Comparison of ENCODE assay signal across 9 cellular contexts in the genomic region with DNA sequence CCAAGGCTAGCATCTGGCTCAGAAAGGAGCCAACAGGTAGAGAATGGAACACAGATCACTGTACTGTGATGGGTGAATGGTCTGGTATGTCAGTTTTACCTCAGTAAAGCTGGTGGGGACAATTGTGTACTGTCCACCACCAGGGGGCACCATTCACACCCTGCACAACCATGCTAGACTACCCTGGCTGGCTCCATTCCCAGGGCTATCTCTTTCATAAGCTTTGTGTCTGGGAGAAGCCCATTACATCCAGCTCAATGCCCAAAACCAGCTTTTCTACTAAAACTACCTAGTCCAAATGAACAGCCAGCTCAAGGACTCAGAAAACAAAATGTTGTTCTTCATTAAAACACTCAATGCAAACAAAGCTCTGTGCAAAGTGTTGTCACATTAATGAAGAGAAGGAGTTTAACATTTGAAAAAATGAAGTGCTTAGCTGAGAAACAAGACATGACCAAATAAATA.
DNase-seq lines count a peak whose midpoint lies in the region; ATAC-seq and TF ChIP-seq lines count a peak whose summit lies in the region.
"Had no signal": no experiment of that assay in that cellular context is flagged by ENCODE, and none has a peak within 500 bp of the region (broad histone marks: within the 10 kb centered on the region; RNA-seq: fewer than 3 reads in every experiment).

No MANE protein-coding gene starts in this region.

- CTCF ChIA-PET in activated CD8-positive, alpha-beta T cell treated with anti-CD3 and anti-CD28 coated beads, Interleukin-2, amount 10 ng/mL, durations not matched to agents 7 days and 5 days (lab: Charles Lee) = no interaction called here

- intact Hi-C loops in heart right ventricle (cut with DNase I) (loop anchor here (2.0 to 10.0 kb wide), 10 partner anchors 61 to 270 kb away; a partner anchor contains a TSS), prostate gland (cut with DNase I) (loop anchor here (5.0 kb wide), 1 partner anchor 250 kb away; no protein-coding TSS in a partner anchor)

- POLR2A ChIA-PET in activated CD8-positive, alpha-beta T cell treated with anti-CD3 and anti-CD28 coated beads, Interleukin-2, amount 10 ng/mL, durations not matched to agents 7 days and 5 days (lab: Charles Lee) = no interaction called here

- H3K36me3 ChIP-seq in heart right ventricle (peaks cover 0 to 25% (median 0%) of the 10 kb centered on the region in 9 donors), prostate gland (no peaks in the 10 kb centered on the region)

- no peak for TF ChIP-seq POLR2A in prostate gland (IDR thresholded peaks at IDR 0.05)

- ATAC-seq in GM19351 (IDR thresholded peaks at IDR 0.05; ENCODE audit: unreplicated experiment) (peak; percentile 99), HG03280 (IDR thresholded peaks at IDR 0.05; ENCODE audit: unreplicated experiment) (peak; percentile 89), heart right ventricle (peak; percentile 42 to 96 (median 88))
- peak; percentile 47 for ATAC-seq in activated CD8-positive, alpha-beta T cell treated with anti-CD3 and anti-CD28 coated beads, Interleukin-2, amount 10 ng/mL, durations not matched to agents 7 days and 5 days

- H3K4me3 Mint-ChIP-seq in activated CD8-positive, alpha-beta T cell treated with anti-CD3 and anti-CD28 coated beads, Interleukin-2, amount 10 ng/mL, durations not matched to agents 7 days and 5 days = no peak overlapping the region
- H3K4me3 Mint-ChIP-seq: activated naive CD8-positive, alpha-beta T cell had no signal

- TF ChIP-seq CTCF in heart right ventricle (IDR thresholded peaks at IDR 0.05) (peak; percentile 81 to 93 (median 89)), prostate gland (IDR thresholded peaks at IDR 0.05) (peak; percentile 60 to 86 (median 76))

- no peak overlapping the region for H3K27ac Mint-ChIP-seq in activated CD8-positive, alpha-beta T cell treated with anti-CD3 and anti-CD28 coated beads, Interleukin-2, amount 10 ng/mL, durations not matched to agents 7 days and 5 days
- H3K27ac Mint-ChIP-seq: activated naive CD8-positive, alpha-beta T cell had no signal

- H3K27me3 ChIP-seq in heart right ventricle = no peaks in the 10 kb centered on the region
- no peaks in the 10 kb centered on the region for H3K27me3 ChIP-seq in prostate gland (replicated peaks; ENCODE audit: insufficient read depth)

- H3K9me3 ChIP-seq in heart right ventricle = no peaks in the 10 kb centered on the region
- no peaks in the 10 kb centered on the region for H3K9me3 ChIP-seq in prostate gland

- no peaks in the 10 kb centered on the region for H3K4me1 Mint-ChIP-seq in activated CD8-positive, alpha-beta T cell treated with anti-CD3 and anti-CD28 coated beads, Interleukin-2, amount 10 ng/mL, durations not matched to agents 7 days and 5 days (ENCODE audit: low read depth)

- DNase-seq in DMS153 treated with DMSO at 0.1 percent for 48 hours (lab: John Stamatoyannopoulos, UW; ENCODE audit: unreplicated experiment) (peak; percentile 85), NCI-H2227 treated with DMSO at 0.1 percent for 48 hours (lab: John Stamatoyannopoulos, UW) (peak; percentile 77), heart right ventricle (peak; percentile 73 to 95), prostate gland (ENCODE audit: low spot score) (peak; percentile 83), OCI-M2 (lab: John Stamatoyannopoulos, UW; ENCODE audit: unreplicated experiment) (no peak)
- DNase-seq in activated CD8-positive, alpha-beta T cell treated with anti-CD3 and anti-CD28 coated beads, Interleukin-2, amount 10 ng/mL, durations not matched to agents 7 days and 5 days = peak; percentile 38

- peaks cover 2 to 41% (median 33%) of the 10 kb centered on the region in 9 donors for H3K4me1 ChIP-seq in heart right ventricle
- peaks cover 8% of the 10 kb centered on the region for H3K4me1 ChIP-seq in prostate gland (replicated peaks)

- peak overlapping the region in 2 of 10 donors; percentile 14 to 16 for H3K27ac ChIP-seq in heart right ventricle
- peak overlapping the region in 1 of 2 donors; percentile 25 for H3K27ac ChIP-seq in prostate gland

- H3K9me3 Mint-ChIP-seq in activated CD8-positive, alpha-beta T cell treated with anti-CD3 and anti-CD28 coated beads, Interleukin-2, amount 10 ng/mL, durations not matched to agents 7 days and 5 days (ENCODE audit: insufficient read depth) = no peaks in the 10 kb centered on the region

- peaks cover under 1% of the 10 kb centered on the region for H3K27me3 Mint-ChIP-seq in activated CD8-positive, alpha-beta T cell treated with anti-CD3 and anti-CD28 coated beads, Interleukin-2, amount 10 ng/mL, durations not matched to agents 7 days and 5 days (ENCODE audit: low read depth)

- no peaks in the 10 kb centered on the region for H3K36me3 Mint-ChIP-seq in activated CD8-positive, alpha-beta T cell treated with anti-CD3 and anti-CD28 coated beads, Interleukin-2, amount 10 ng/mL, durations not matched to agents 7 days and 5 days (ENCODE audit: low read depth)
- H3K36me3 Mint-ChIP-seq: activated naive CD8-positive, alpha-beta T cell had no signal

- no peak overlapping the region for H3K4me3 ChIP-seq in heart right ventricle
- no peak overlapping the region for H3K4me3 ChIP-seq in prostate gland

Comparison
In these comparisons a context has a peak if more than half of its experiments do, and no peak if none do; other contexts are left out.
1. ATAC-seq: peak in every context shown above with its lines; median percentile 99 in GM19351; 89 in HG03280; 88 in heart right ventricle; 47 in activated CD8-positive, alpha-beta T cell treated with anti-CD3 and anti-CD28 coated beads, Interleukin-2, amount 10 ng/mL, durations not matched to agents 7 days and 5 days.